ENCODE assay signal across 35 cellular contexts in genomic region chr11:87122852-87123251, GRCh38.
"Had no signal": no experiment of that assay in that cellular context is flagged by ENCODE, and none has a peak within 500 bp of the region (broad histone marks: within the 10 kb centered on the region; RNA-seq: fewer than 3 reads in every experiment).

No MANE protein-coding gene starts in this region.

- H3K27me3 Mint-ChIP-seq: activated CD4-positive, alpha-beta memory T cell treated with anti-CD3 and anti-CD28 coated beads, Interleukin-2, amount 10 ng/mL, durations not matched to agents 7 days and 5 days; activated CD4-positive, alpha-beta T cell treated with anti-CD3 and anti-CD28 coated beads for 36 hours; activated CD4-positive, alpha-beta T cell treated with anti-CD3 and anti-CD28 coated beads, Interleukin-2, amount 10 ng/mL, durations not matched to agents 7 days and 5 days; activated CD8-positive, alpha-beta memory T cell treated with anti-CD3 and anti-CD28 coated beads, Interleukin-2, amount 10 ng/mL, durations not matched to agents 7 days and 5 days; activated naive CD8-positive, alpha-beta T cell treated with anti-CD3 and anti-CD28 coated beads for 36 hours; activated T-cell treated with anti-CD3 and anti-CD28 coated beads, Interleukin-2, amount 50 U/mL, for 24 hours; activated T-helper 17 cell treated with anti-CD3 and anti-CD28 coated beads, Interleukin-2, amount 50 U/mL, for 72 hours had no signal

- H3K9me3 ChIP-seq: adrenal gland, body of pancreas, breast epithelium had no signal

- H3K4me3 ChIP-seq: adrenal gland, body of pancreas, breast epithelium had no signal

- H3K27ac ChIP-seq: adrenal gland, body of pancreas, brain microvascular endothelial cell, breast epithelium, WERI-Rb-1 had no signal

- H3K27me3 ChIP-seq: adrenal gland, body of pancreas, brain microvascular endothelial cell, breast epithelium had no signal

- H3K36me3 Mint-ChIP-seq: activated naive CD4-positive, alpha-beta T cell treated with anti-CD3 and anti-CD28 coated beads, Interleukin-2, amount 50 U/mL, for 72 hours; WTC11 had no signal

- H3K4me1 Mint-ChIP-seq: activated CD8-positive, alpha-beta memory T cell treated with anti-CD3 and anti-CD28 coated beads, Interleukin-2, amount 10 ng/mL, durations not matched to agents 7 days and 5 days had no signal

- H3K36me3 ChIP-seq: adrenal gland, brain microvascular endothelial cell, breast epithelium, WERI-Rb-1 had no signal

- H3K9me3 Mint-ChIP-seq: activated CD4-positive, alpha-beta memory T cell treated with anti-CD3 and anti-CD28 coated beads, Interleukin-2, amount 10 ng/mL, durations not matched to agents 7 days and 5 days; activated CD4-positive, alpha-beta T cell treated with anti-CD3 and anti-CD28 coated beads, Interleukin-2, amount 10 ng/mL, durations not matched to agents 7 days and 5 days; activated naive CD4-positive, alpha-beta T cell treated with anti-CD3 and anti-CD28 coated beads for 36 hours; activated naive CD4-positive, alpha-beta T cell treated with anti-CD3 and anti-CD28 coated beads, Interleukin-2, amount 50 U/mL, for 72 hours; activated naive CD8-positive, alpha-beta T cell treated with anti-CD3 and anti-CD28 coated beads for 36 hours; activated T-helper 17 cell treated with anti-CD3 and anti-CD28 coated beads, Interleukin-2, amount 50 U/mL, for 72 hours; T-helper 1 cell treated with Interleukin-12 subunit alpha and Interleukin-12 subunit beta and Interleukin-4 antibody, amounts not matched to agents 30 μg/mL and 1 μg/mL, for 36 hours; T-helper 2 cell treated with Interferon-gamma antibody and Interleukin-4, amounts not matched to agents 5 μg/mL and 100 μg/mL, for 36 hours; WTC11 had no signal

- H3K27ac Mint-ChIP-seq: activated CD4-positive, alpha-beta memory T cell treated with anti-CD3 and anti-CD28 coated beads, Interleukin-2, amount 10 ng/mL, durations not matched to agents 7 days and 5 days; activated CD4-positive, alpha-beta T cell treated with anti-CD3 and anti-CD28 coated beads for 36 hours; activated CD4-positive, alpha-beta T cell treated with anti-CD3 and anti-CD28 coated beads, Interleukin-2, amount 10 ng/mL, durations not matched to agents 7 days and 5 days; activated CD8-positive, alpha-beta memory T cell treated with anti-CD3 and anti-CD28 coated beads, Interleukin-2, amount 10 ng/mL, durations not matched to agents 7 days and 5 days; activated CD8-positive, alpha-beta T cell treated with anti-CD3 and anti-CD28 coated beads, Interleukin-2, amount 10 ng/mL, durations not matched to agents 7 days and 5 days; activated naive CD4-positive, alpha-beta T cell treated with anti-CD3 and anti-CD28 coated beads for 36 hours; activated naive CD4-positive, alpha-beta T cell treated with anti-CD3 and anti-CD28 coated beads, Interleukin-2, amount 50 U/mL, for 72 hours; activated naive CD8-positive, alpha-beta T cell treated with anti-CD3 and anti-CD28 coated beads for 36 hours; activated T-cell treated with anti-CD3 and anti-CD28 coated beads, Interleukin-2, amount 50 U/mL, for 24 hours; activated T-helper 17 cell treated with anti-CD3 and anti-CD28 coated beads, Interleukin-2, amount 50 U/mL, for 72 hours; T-helper 1 cell treated with Interleukin-12 subunit alpha and Interleukin-12 subunit beta and Interleukin-4 antibody, amounts not matched to agents 30 μg/mL and 1 μg/mL, for 36 hours; T-helper 2 cell treated with Interferon-gamma antibody and Interleukin-4, amounts not matched to agents 5 μg/mL and 100 μg/mL, for 36 hours; WTC11 had no signal

- H3K4me1 ChIP-seq: breast epithelium had no signal

- H3K4me3 Mint-ChIP-seq: activated CD4-positive, alpha-beta memory T cell treated with anti-CD3 and anti-CD28 coated beads, Interleukin-2, amount 10 ng/mL, durations not matched to agents 7 days and 5 days; activated CD4-positive, alpha-beta T cell treated with anti-CD3 and anti-CD28 coated beads for 36 hours; activated CD4-positive, alpha-beta T cell treated with anti-CD3 and anti-CD28 coated beads, Interleukin-2, amount 10 ng/mL, durations not matched to agents 7 days and 5 days; activated CD8-positive, alpha-beta memory T cell treated with anti-CD3 and anti-CD28 coated beads, Interleukin-2, amount 10 ng/mL, durations not matched to agents 7 days and 5 days; activated CD8-positive, alpha-beta T cell treated with anti-CD3 and anti-CD28 coated beads, Interleukin-2, amount 10 ng/mL, durations not matched to agents 7 days and 5 days; activated naive CD4-positive, alpha-beta T cell treated with anti-CD3 and anti-CD28 coated beads for 36 hours; activated naive CD8-positive, alpha-beta T cell treated with anti-CD3 and anti-CD28 coated beads for 36 hours; activated T-cell treated with anti-CD3 and anti-CD28 coated beads, Interleukin-2, amount 50 U/mL, for 24 hours; activated T-helper 17 cell treated with anti-CD3 and anti-CD28 coated beads, Interleukin-2, amount 50 U/mL, for 72 hours; T-helper 1 cell treated with Interleukin-12 subunit alpha and Interleukin-12 subunit beta and Interleukin-4 antibody, amounts not matched to agents 30 μg/mL and 1 μg/mL, for 36 hours; T-helper 2 cell treated with Interferon-gamma antibody and Interleukin-4, amounts not matched to agents 5 μg/mL and 100 μg/mL, for 36 hours; WTC11 had no signal

- DNase-seq: activated CD4-positive, alpha-beta memory T cell treated with anti-CD3 and anti-CD28 coated beads, Interleukin-2, amount 10 ng/mL, durations not matched to agents 7 days and 5 days; activated CD4-positive, alpha-beta T cell treated with anti-CD3 and anti-CD28 coated beads for 1 hour; activated CD4-positive, alpha-beta T cell treated with anti-CD3 and anti-CD28 coated beads for 36 hours; activated CD4-positive, alpha-beta T cell treated with anti-CD3 and anti-CD28 coated beads for 48 hours; activated CD4-positive, alpha-beta T cell treated with anti-CD3 and anti-CD28 coated beads, Interleukin-2, amount 10 ng/mL, durations not matched to agents 7 days and 5 days; activated CD4-positive, alpha-beta T cell treated with anti-CD3 and anti-CD28 coated beads, Interleukin-2, amount 50 U/mL, for 48 hours; activated CD4-positive, CD25-positive, alpha-beta regulatory T cell; activated CD8-positive, alpha-beta memory T cell treated with anti-CD3 and anti-CD28 coated beads for 24 hours; activated CD8-positive, alpha-beta memory T cell treated with anti-CD3 and anti-CD28 coated beads, Interleukin-2, amount 10 ng/mL, durations not matched to agents 7 days and 5 days; activated CD8-positive, alpha-beta memory T cell treated with anti-CD3 and anti-CD28 coated beads, Interleukin-2, amount 50 U/mL, for 48 hours; activated CD8-positive, alpha-beta T cell treated with anti-CD3 and anti-CD28 coated beads, Interleukin-2, amount 10 ng/mL, durations not matched to agents 7 days and 5 days; activated effector memory CD4-positive, alpha-beta T cell treated with anti-CD3 and anti-CD28 coated beads, Interleukin-2, amount 50 U/mL, for 16 hours; activated gamma-delta T cell treated with Interleukin-2 at 50 U/mL for 16 hours; activated naive CD4-positive, alpha-beta T cell; activated naive CD4-positive, alpha-beta T cell treated with anti-CD3 and anti-CD28 coated beads for 36 hours; activated naive CD4-positive, alpha-beta T cell treated with anti-CD3 and anti-CD28 coated beads, Interleukin-2, amount 50 U/mL, for 16 hours; activated naive CD8-positive, alpha-beta T cell treated with anti-CD3 and anti-CD28 coated beads for 36 hours; activated T-cell treated with anti-CD3 and anti-CD28 coated beads, Interleukin-2, amount 50 U/mL, for 24 hours; activated T-cell treated with anti-CD3 and anti-CD28 coated beads, Interleukin-2, amount 50 U/mL, for 48 hours; adrenal gland; amniotic stem cell; aorta; body of pancreas; brain microvascular endothelial cell; central memory CD4-positive, alpha-beta T cell; T-helper 1 cell; T-helper 2 cell; T-helper 9 cell; WERI-Rb-1 had no signal
